In genomic region chr1:39398278-39399010, GRCh38 we compare ENCODE assay signal across 8 cellular contexts.
DNase-seq lines count a peak whose midpoint lies in the region; ATAC-seq and TF ChIP-seq lines count a peak whose summit lies in the region.

No MANE protein-coding gene starts in this region.

- peak in 1 of 6 experiments; percentile 19 for TF ChIP-seq CTCF in esophagus squamous epithelium (IDR thresholded peaks at IDR 0.05)

- peak in 1 of 4 donors; percentile 8 for TF ChIP-seq POLR2A in esophagus squamous epithelium (IDR thresholded peaks at IDR 0.05)
- TF ChIP-seq POLR2A in GM18505 (IDR thresholded peaks at IDR 0.05; ENCODE audit: borderline replicate concordance, extremely low read depth, insufficient read depth, insufficient read length): no peak

- 30 to 38% methylated on average over 5 to 6 of the region's 6 CpGs for WGBS in esophagus squamous epithelium, 2 donors

- peaks cover 51 to 67% of the 10 kb centered on the region in 2 donors for H3K4me1 Mint-ChIP-seq in natural killer cell treated with Interleukin-12 subunit alpha and Interleukin-12 subunit beta and Interleukin-15 and Interleukin-18, amount 100 ng/mL, for 72 hours (ENCODE audit: low read depth in 2 of 2)

- H3K27me3 ChIP-seq in esophagus squamous epithelium: no peaks in the 10 kb centered on the region

- DNase-seq in DMS 273 (lab: John Stamatoyannopoulos, UW; ENCODE audit: unreplicated experiment) (peak; percentile 93), esophagus squamous epithelium (lab: John Stamatoyannopoulos, UW) (no peak), ureter (ENCODE audit: low spot score) (peak; percentile 84)
- peak; percentile 61 for DNase-seq in Jurkat, Clone E6-1 (ENCODE audit: low read depth, low spot score)
- peak; percentile 18 for DNase-seq in activated CD4-positive, alpha-beta T cell treated with anti-CD3 and anti-CD28 coated beads, Interleukin-2, amount 50 U/mL, for 1 hour
- DNase-seq in natural killer cell treated with Interleukin-12 subunit alpha and Interleukin-12 subunit beta and Interleukin-15 and Interleukin-18, amount 100 ng/mL, for 72 hours (ENCODE audit: low spot score): no peak

- no peaks in the 10 kb centered on the region for H3K36me3 Mint-ChIP-seq in natural killer cell treated with Interleukin-12 subunit alpha and Interleukin-12 subunit beta and Interleukin-15 and Interleukin-18, amount 100 ng/mL, for 72 hours

- peak overlapping the region; percentile 2; the same call in 1 of the 2 replicates for H3K4me3 ChIP-seq in Jurkat, Clone E6-1 (ENCODE audit: low read length)
- H3K4me3 ChIP-seq in esophagus squamous epithelium: peak overlapping the region in 1 of 4 donors; percentile 12

- ATAC-seq in natural killer cell treated with Interleukin-12 subunit alpha and Interleukin-12 subunit beta and Interleukin-15 and Interleukin-18, amount 100 ng/mL, for 72 hours: peak; percentile 90
- no peak for ATAC-seq in GM18519 (IDR thresholded peaks at IDR 0.05; ENCODE audit: low FRiP score, unreplicated experiment)
- no peak for ATAC-seq in GM18505 (IDR thresholded peaks at IDR 0.05; ENCODE audit: unreplicated experiment)

- H3K9me3 ChIP-seq in esophagus squamous epithelium: no peaks in the 10 kb centered on the region

- H3K9me3 Mint-ChIP-seq in natural killer cell treated with Interleukin-12 subunit alpha and Interleukin-12 subunit beta and Interleukin-15 and Interleukin-18, amount 100 ng/mL, for 72 hours: no peaks in the 10 kb centered on the region

- H3K36me3 ChIP-seq in esophagus squamous epithelium: no peaks in the 10 kb centered on the region

- intact Hi-C loops in esophagus squamous epithelium (cut with DNase I): no loop called here

- H3K27ac Mint-ChIP-seq in natural killer cell treated with Interleukin-12 subunit alpha and Interleukin-12 subunit beta and Interleukin-15 and Interleukin-18, amount 100 ng/mL, for 72 hours: peak overlapping the region; percentile 78 to 85

- H3K4me1 ChIP-seq in esophagus squamous epithelium: peaks cover 34 to 62% (median 51%) of the 10 kb centered on the region in 3 donors

- H3K4me3 Mint-ChIP-seq in natural killer cell treated with Interleukin-12 subunit alpha and Interleukin-12 subunit beta and Interleukin-15 and Interleukin-18, amount 100 ng/mL, for 72 hours: peak overlapping the region; percentile 59

- H3K27ac ChIP-seq in esophagus squamous epithelium: peak overlapping the region; percentile 76 to 91 (median 83)

- H3K27me3 Mint-ChIP-seq in natural killer cell treated with Interleukin-12 subunit alpha and Interleukin-12 subunit beta and Interleukin-15 and Interleukin-18, amount 100 ng/mL, for 72 hours: no peaks in the 10 kb centered on the region

Comparison
In these comparisons a context has a peak if more than half of its experiments do, and no peak if none do; other contexts are left out.
1. DNase-seq: peak in DMS 273 (single experiment), Jurkat, Clone E6-1 (single experiment), activated CD4-positive, alpha-beta T cell treated with anti-CD3 and anti-CD28 coated beads, Interleukin-2, amount 50 U/mL, for 1 hour (single experiment) and ureter (single experiment); none in esophagus squamous epithelium (single experiment) and natural killer cell treated with Interleukin-12 subunit alpha and Interleukin-12 subunit beta and Interleukin-15 and Interleukin-18, amount 100 ng/mL, for 72 hours (single experiment).
2. ATAC-seq: peak in natural killer cell treated with Interleukin-12 subunit alpha and Interleukin-12 subunit beta and Interleukin-15 and Interleukin-18, amount 100 ng/mL, for 72 hours (2 of 2); none in GM18519 (single experiment) and GM18505 (single experiment).